ENCODE assay signal across 17 cellular contexts in genomic region chr10:83760142-83760541, GRCh38.
DNase-seq lines count a peak whose midpoint lies in the region; FAIRE-seq and TF ChIP-seq lines count a peak whose summit lies in the region.
"Had no signal": no experiment of that assay in that cellular context is flagged by ENCODE, and none has a peak within 500 bp of the region (broad histone marks: within the 10 kb centered on the region; RNA-seq: fewer than 3 reads in every experiment).

No MANE protein-coding gene starts in this region.

- H3K4me2 ChIP-seq in H1 (ENCODE audit: insufficient read depth in 1 of 2, low read depth in 2 of 2, low read length in 2 of 2) = peak overlapping the region in 1 of 2 experiments; percentile 51; a peak in 1 of 4 replicates

- H3K9me3 ChIP-seq in HUES48 (ENCODE audit: control insufficient read depth, insufficient read depth, low read length) (no peaks in the 10 kb centered on the region), H1 (ENCODE audit: insufficient read depth in 2 of 2, low read depth in 1 of 2, low read length in 1 of 2) (no peaks in the 10 kb centered on the region), iPS-18a (ENCODE audit: control insufficient read depth, low read depth, low read length) (peaks cover 5% of the 10 kb centered on the region)

- no peak overlapping the region for H4K8ac ChIP-seq in H1 (ENCODE audit: extremely low read depth, insufficient read depth, low read length)

- no peak overlapping the region for H3K14ac ChIP-seq in H1 (ENCODE audit: insufficient read length)

- CTCF ChIA-PET in H1 (lab: Charles Lee; ENCODE audit: partially characterized antibody) = interaction anchor here (1.6 kb wide), 1 partner anchor 10 kb away, joined by 7 read pairs; no protein-coding TSS in a partner anchor

- POLR2A ChIA-PET in H1 (lab: Charles Lee; ENCODE audit: partially characterized antibody) = no interaction called here

- H4K20me1 ChIP-seq in H1 (replicated peaks in 1 of 2; ENCODE audit: control insufficient read depth in 1 of 2, insufficient read depth in 2 of 2, low read length in 2 of 2) = peaks cover 2 to 3% of the 10 kb centered on the region in 2 experiments

- H4K5ac ChIP-seq in H1 (ENCODE audit: insufficient read length, low read depth, low read length) = no peak overlapping the region

- DNase-seq in H1 (ENCODE audit: low read depth in 1 of 2, low spot score in 2 of 2) (peak in 1 of 2 experiments; percentile 17), NCI-H2196 (lab: John Stamatoyannopoulos, UW; ENCODE audit: unreplicated experiment) (no peak), DMS 273 treated with DMSO at 0.1 percent for 48 hours (lab: John Stamatoyannopoulos, UW) (no peak), NCI-H345 treated with DMSO at 0.1 percent for 48 hours (lab: John Stamatoyannopoulos, UW; ENCODE audit: unreplicated experiment) (no peak), HT-29 (ENCODE audit: low spot score) (no peak)
- DNase-seq: C1 segment of cervical spinal cord; Calu3; CD4-positive, alpha-beta memory T cell; COR-L47; DMS153; DND-41; HFFc6 had no signal

- H3K9ac ChIP-seq in HUES48 (ENCODE audit: low read depth, low read length) (no peak overlapping the region), H1 (replicated peaks in 1 of 4; ENCODE audit: extremely low read depth in 1 of 4, low read depth in 3 of 4, low read length in 3 of 4) (no peak overlapping the region), iPS-18a (ENCODE audit: low read length) (no peak overlapping the region)

- H3K36me3 ChIP-seq in HUES48 (ENCODE audit: control insufficient read depth, insufficient read depth, low read length) (no peaks in the 10 kb centered on the region), H1 (ENCODE audit: control insufficient read depth in 2 of 4, insufficient read depth in 4 of 4, low read length in 3 of 4) (no peaks in the 10 kb centered on the region), iPS-18a (ENCODE audit: control insufficient read depth, low read depth, low read length) (no peaks in the 10 kb centered on the region)
- H3K36me3 ChIP-seq: HAP-1 had no signal

- no peak overlapping the region for H4K91ac ChIP-seq in H1 (replicated peaks; ENCODE audit: insufficient read length, low read length)

- no peak for TF ChIP-seq RAD21 in H1 (IDR thresholded peaks at IDR 0.05 in 1 of 2, conservative IDR thresholded peaks at IDR 0.05 in 1 of 2; ENCODE audit: low read depth in 2 of 2, low read length in 2 of 2)

- no peak overlapping the region for H2AK5ac ChIP-seq in H1 (ENCODE audit: low read depth, low read length)

- TF ChIP-seq POLR2A in H1 (IDR thresholded peaks at IDR 0.05; ENCODE audit: control extremely low read depth in 1 of 2, low read depth in 2 of 2, low read length in 2 of 2) = no peak

- H3K79me1 ChIP-seq in H1 (ENCODE audit: low read depth, low read length) = no peaks in the 10 kb centered on the region

- H2BK15ac ChIP-seq in H1 (ENCODE audit: low read length) = no peak overlapping the region

- peaks cover 21% of the 10 kb centered on the region for H3K4me1 ChIP-seq in HUES48 (ENCODE audit: control insufficient read depth, insufficient read depth, low read length)
- H3K4me1 ChIP-seq in H1 (replicated peaks in 1 of 4; ENCODE audit: control insufficient read depth in 3 of 4, insufficient read depth in 4 of 4, low read length in 3 of 4) = peaks cover 0 to 3% (median 2%) of the 10 kb centered on the region in 4 experiments; a peak in 4 of 7 replicates
- H3K4me1 ChIP-seq in iPS-18a (ENCODE audit: control insufficient read depth, low read depth, low read length) = peaks cover 17% of the 10 kb centered on the region

- H3K23ac ChIP-seq in H1 (ENCODE audit: insufficient read length) = no peak overlapping the region

- peak overlapping the region; percentile 18; the same call in 1 of the 2 replicates for H3K4me3 ChIP-seq in HUES48 (ENCODE audit: low read depth, low read length)
- peak overlapping the region in 1 of 4 experiments; percentile 32; a peak in 1 of 8 replicates for H3K4me3 ChIP-seq in H1 (ENCODE audit: extremely low read depth in 1 of 4, insufficient read depth in 2 of 4, low read depth in 3 of 4, low read length in 4 of 4)
- H3K4me3 ChIP-seq in iPS-18a (ENCODE audit: low read length) = peak overlapping the region; percentile 29
- H3K4me3 ChIP-seq: HAP-1 had no signal

- 0% methylated on average over 2 of the region's 2 CpGs; no CpG with 5 or more reads in 1 of the 2 experiments for WGBS in H1 (ENCODE audit: extremely low coverage in 1 of 2, insufficient coverage in 1 of 2, insufficient read length in 1 of 2, insufficient replicate concordance in 2 of 2, low coverage in 1 of 2, low lambda C conversion rate in 2 of 2, missing lambda C conversion rate in 1 of 2), 2 experiments

- no peak overlapping the region for H2BK120ac ChIP-seq in H1 (replicated peaks; ENCODE audit: low read depth, low read length)

- H3K27ac ChIP-seq in HUES48 (ENCODE audit: low read depth, low read length) (peak overlapping the region; percentile 51), H1 (ENCODE audit: low read depth, low read length) (no peak overlapping the region), iPS-18a (ENCODE audit: low read length) (no peak overlapping the region)

- 0 out of 3 replicates have a peak, but pooled peaks of 1 of the 2 experiments have one; percentile 28 for TF ChIP-seq EP300 in H1 (IDR thresholded peaks at IDR 0.05; ENCODE audit: borderline replicate concordance in 1 of 2, low read depth in 2 of 2, low read length in 2 of 2)

- no peaks in the 10 kb centered on the region for H3K23me2 ChIP-seq in H1 (ENCODE audit: low read depth, low read length)

- no peak overlapping the region for H3K56ac ChIP-seq in H1 (replicated peaks; ENCODE audit: insufficient read length, low read depth, low read length)

- H3K27me3 ChIP-seq in HUES48 (ENCODE audit: control insufficient read depth, insufficient read depth, low read length) = peaks cover 77% of the 10 kb centered on the region
- peaks cover 11 to 36% (median 26%) of the 10 kb centered on the region in 4 experiments for H3K27me3 ChIP-seq in H1 (replicated peaks in 1 of 4; ENCODE audit: control insufficient read depth in 3 of 4, extremely low read depth in 1 of 4, insufficient read depth in 3 of 4, low read length in 3 of 4)
- H3K27me3 ChIP-seq in iPS-18a (ENCODE audit: control insufficient read depth, insufficient read depth, low read length) = peaks cover 51% of the 10 kb centered on the region

- H2BK5ac ChIP-seq in H1 (ENCODE audit: low read depth, low read length) = no peak overlapping the region

- no peak overlapping the region for H2BK20ac ChIP-seq in H1 (ENCODE audit: low read length)

- H3K4ac ChIP-seq in H1 (replicated peaks; ENCODE audit: insufficient read length, low read depth, low read length) = no peak overlapping the region

- TF ChIP-seq CTCF in H1 (IDR thresholded peaks at IDR 0.05; ENCODE audit: control extremely low read depth in 1 of 3, insufficient read depth in 1 of 3, low read depth in 1 of 3, low read length in 3 of 3) = no peak

- no peak overlapping the region for H3K18ac ChIP-seq in H1 (ENCODE audit: extremely low read depth, low read length)

- H2BK12ac ChIP-seq in H1 (ENCODE audit: low read depth, low read length) = no peak overlapping the region

- no peaks in the 10 kb centered on the region for H3K79me2 ChIP-seq in H1 (ENCODE audit: control insufficient read depth in 1 of 2, insufficient read depth in 2 of 2, low read length in 2 of 2)

- FAIRE-seq in H1 (lab: Jason Lieb, UNC) = peak; percentile 28
- FAIRE-seq: G401.6, GM12892 had no signal

- no peak overlapping the region for H2AFZ ChIP-seq in H1 (ENCODE audit: low read length)
